ENCODE assay signal across 13 cellular contexts in the genomic region with DNA sequence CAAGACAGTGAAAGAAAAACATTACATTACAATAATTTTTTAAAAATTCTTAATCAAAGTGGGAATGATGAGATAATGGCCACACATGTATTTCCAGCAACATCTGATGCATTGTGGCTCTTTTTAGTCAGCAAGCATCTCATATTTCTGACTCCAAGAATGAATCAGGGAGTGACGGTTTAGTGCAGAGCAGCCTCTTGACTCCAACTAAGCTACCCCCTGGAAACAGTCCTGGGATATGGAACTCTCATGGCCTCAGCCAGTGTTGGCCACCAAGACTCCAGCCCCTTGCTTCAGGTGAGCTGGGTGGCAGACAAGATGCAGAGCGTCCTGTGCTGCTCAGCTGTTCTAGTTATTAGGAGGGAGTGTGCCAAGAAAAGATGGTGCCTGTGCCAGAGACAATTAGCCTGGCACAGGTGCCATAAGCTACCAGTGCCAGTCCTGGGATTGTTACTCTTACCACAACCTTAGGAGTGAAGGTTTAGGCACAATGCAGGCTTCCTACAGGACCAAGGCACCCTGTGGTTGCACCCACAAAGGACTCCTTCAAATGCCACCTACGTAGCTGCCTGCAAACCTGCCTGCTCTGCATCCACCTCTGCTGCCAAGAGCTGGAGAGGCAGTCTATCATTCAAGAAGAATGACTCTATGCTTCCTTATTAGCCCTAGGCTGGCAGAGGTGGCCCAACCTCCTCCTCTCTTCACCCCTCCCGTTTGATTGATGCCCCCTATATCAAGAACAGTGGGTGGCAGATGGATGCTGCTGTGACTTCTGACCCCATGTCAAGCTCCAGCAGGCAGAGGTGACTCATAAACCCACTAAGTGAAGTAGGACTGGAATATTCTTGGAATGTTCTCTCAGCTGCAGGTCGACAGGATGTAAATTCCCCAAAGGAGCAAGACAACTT. TPM values are rescaled to one million over a fixed set of nuclear protein-coding genes. Genes with fewer than 3 reads are reported as not detected.
DNase-seq lines count a peak whose midpoint lies in the region; ATAC-seq, FAIRE-seq and TF ChIP-seq lines count a peak whose summit lies in the region.
"Had no signal": no experiment of that assay in that cellular context is flagged by ENCODE, and none has a peak within 500 bp of the region (broad histone marks: within the 10 kb centered on the region; RNA-seq: fewer than 3 reads in every experiment).

No MANE protein-coding gene starts in this region.

- no peak for TF ChIP-seq POLR2A in erythroblast (IDR thresholded peaks at IDR 0.05; ENCODE audit: low read length)

- no peak overlapping the region for H3K4me3 ChIP-seq in fibroblast of mammary gland (ENCODE audit: control insufficient read depth, low read depth, low read length)
- H3K4me3 ChIP-seq: testis had no signal

- no peak for TF ChIP-seq CTCF in fibroblast of mammary gland (conservative IDR thresholded peaks at IDR 0.05; ENCODE audit: control insufficient read depth, insufficient read depth, low read depth, low read length)

- intact Hi-C loops in Right ventricle myocardium superior (cut with DNase I) (no loop called here), cardiac septum (cut with DNase I) (no loop called here)

- peak; percentile 19 for ATAC-seq in Right ventricle myocardium superior (ENCODE audit: poor library complexity)
- ATAC-seq in SK-N-SH treated with all-trans-retinoic acid at 6 μM for 48 hours, result peak; percentile 80
- no peak for ATAC-seq in GM21447 (IDR thresholded peaks at IDR 0.05; ENCODE audit: unreplicated experiment)

- FAIRE-seq in urothelium cell line (lab: Jason Lieb, UNC), result no peak

- no peak for DNase-seq in Right ventricle myocardium superior
- DNase-seq in cardiac septum (ENCODE audit: low spot score), result no peak
- DNase-seq in fibroblast of mammary gland (ENCODE audit: low read depth), result peak; percentile 88
- peak; percentile 79 for DNase-seq in urothelium cell line (ENCODE audit: low spot score)
- DNase-seq in activated CD4-positive, CD25-positive, alpha-beta regulatory T cell treated with anti-CD3 and anti-CD28 coated beads, Interleukin-2, amount 50 U/mL, for 72 hours, result no peak
- no peak for DNase-seq in erythroblast (lab: John Stamatoyannopoulos, UW)
- DNase-seq: activated CD4-positive, alpha-beta memory T cell treated with anti-CD3 and anti-CD28 coated beads for 36 hours; DND-41; midbrain; testis had no signal

TF ChIP-seq in SK-N-SH treated with all-trans-retinoic acid at 6 μM for 48 hours, 23 proteins besides CTCF, POLR2A, EP300 and RAD21:
- TF ChIP-seq, protein P1, sequence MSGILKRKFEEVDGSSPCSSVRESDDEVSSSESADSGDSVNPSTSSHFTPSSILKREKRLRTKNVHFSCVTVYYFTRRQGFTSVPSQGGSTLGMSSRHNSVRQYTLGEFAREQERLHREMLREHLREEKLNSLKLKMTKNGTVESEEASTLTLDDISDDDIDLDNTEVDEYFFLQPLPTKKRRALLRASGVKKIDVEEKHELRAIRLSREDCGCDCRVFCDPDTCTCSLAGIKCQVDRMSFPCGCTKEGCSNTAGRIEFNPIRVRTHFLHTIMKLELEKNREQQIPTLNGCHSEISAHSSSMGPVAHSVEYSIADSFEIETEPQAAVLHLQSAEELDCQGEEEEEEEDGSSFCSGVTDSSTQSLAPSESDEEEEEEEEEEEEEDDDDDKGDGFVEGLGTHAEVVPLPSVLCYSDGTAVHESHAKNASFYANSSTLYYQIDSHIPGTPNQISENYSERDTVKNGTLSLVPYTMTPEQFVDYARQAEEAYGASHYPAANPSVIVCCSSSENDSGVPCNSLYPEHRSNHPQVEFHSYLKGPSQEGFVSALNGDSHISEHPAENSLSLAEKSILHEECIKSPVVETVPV (CRISPR knock-in tag; IDR thresholded peaks at IDR 0.05), result no peak
- TF ChIP-seq OSR1 (CRISPR knock-in tag; IDR thresholded peaks at IDR 0.05) (no peak), TOX (CRISPR knock-in tag; IDR thresholded peaks at IDR 0.05; ENCODE audit: borderline replicate concordance) (no peak), ZFP30 (CRISPR knock-in tag; IDR thresholded peaks at IDR 0.05) (no peak), SNAI2 (CRISPR knock-in tag; IDR thresholded peaks at IDR 0.05) (no peak), CSDC2 (CRISPR knock-in tag; IDR thresholded peaks at IDR 0.05) (no peak), GLIS3 (CRISPR knock-in tag; IDR thresholded peaks at IDR 0.05) (no peak), ZC3H10 (CRISPR knock-in tag; IDR thresholded peaks at IDR 0.05) (no peak), TCF4 (CRISPR knock-in tag; IDR thresholded peaks at IDR 0.05; ENCODE audit: borderline replicate concordance) (no peak), ZFP3 (CRISPR knock-in tag; IDR thresholded peaks at IDR 0.05) (no peak), ZNF8 (CRISPR knock-in tag; IDR thresholded peaks at IDR 0.05) (no peak), ZNF565 (CRISPR knock-in tag; conservative IDR thresholded peaks at IDR 0.05; ENCODE audit: low read depth) (no peak), PPARA (CRISPR knock-in tag; IDR thresholded peaks at IDR 0.05; ENCODE audit: borderline replicate concordance) (no peak), ESRRG (CRISPR knock-in tag; IDR thresholded peaks at IDR 0.05) (no peak), ZNF70 (CRISPR knock-in tag; IDR thresholded peaks at IDR 0.05) (no peak)
- TF ChIP-seq, protein P2, sequence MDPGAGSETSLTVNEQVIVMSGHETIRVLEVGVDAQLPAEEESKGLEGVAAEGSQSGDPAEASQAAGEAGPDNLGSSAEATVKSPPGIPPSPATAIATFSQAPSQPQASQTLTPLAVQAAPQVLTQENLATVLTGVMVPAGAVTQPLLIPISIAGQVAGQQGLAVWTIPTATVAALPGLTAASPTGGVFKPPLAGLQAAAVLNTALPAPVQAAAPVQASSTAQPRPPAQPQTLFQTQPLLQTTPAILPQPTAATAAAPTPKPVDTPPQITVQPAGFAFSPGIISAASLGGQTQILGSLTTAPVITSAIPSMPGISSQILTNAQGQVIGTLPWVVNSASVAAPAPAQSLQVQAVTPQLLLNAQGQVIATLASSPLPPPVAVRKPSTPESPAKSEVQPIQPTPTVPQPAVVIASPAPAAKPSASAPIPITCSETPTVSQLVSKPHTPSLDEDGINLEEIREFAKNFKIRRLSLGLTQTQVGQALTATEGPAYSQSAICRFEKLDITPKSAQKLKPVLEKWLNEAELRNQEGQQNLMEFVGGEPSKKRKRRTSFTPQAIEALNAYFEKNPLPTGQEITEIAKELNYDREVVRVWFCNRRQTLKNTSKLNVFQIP (CRISPR knock-in tag; IDR thresholded peaks at IDR 0.05; ENCODE audit: borderline replicate concordance, low read depth), result no peak
- TF ChIP-seq, protein P3, sequence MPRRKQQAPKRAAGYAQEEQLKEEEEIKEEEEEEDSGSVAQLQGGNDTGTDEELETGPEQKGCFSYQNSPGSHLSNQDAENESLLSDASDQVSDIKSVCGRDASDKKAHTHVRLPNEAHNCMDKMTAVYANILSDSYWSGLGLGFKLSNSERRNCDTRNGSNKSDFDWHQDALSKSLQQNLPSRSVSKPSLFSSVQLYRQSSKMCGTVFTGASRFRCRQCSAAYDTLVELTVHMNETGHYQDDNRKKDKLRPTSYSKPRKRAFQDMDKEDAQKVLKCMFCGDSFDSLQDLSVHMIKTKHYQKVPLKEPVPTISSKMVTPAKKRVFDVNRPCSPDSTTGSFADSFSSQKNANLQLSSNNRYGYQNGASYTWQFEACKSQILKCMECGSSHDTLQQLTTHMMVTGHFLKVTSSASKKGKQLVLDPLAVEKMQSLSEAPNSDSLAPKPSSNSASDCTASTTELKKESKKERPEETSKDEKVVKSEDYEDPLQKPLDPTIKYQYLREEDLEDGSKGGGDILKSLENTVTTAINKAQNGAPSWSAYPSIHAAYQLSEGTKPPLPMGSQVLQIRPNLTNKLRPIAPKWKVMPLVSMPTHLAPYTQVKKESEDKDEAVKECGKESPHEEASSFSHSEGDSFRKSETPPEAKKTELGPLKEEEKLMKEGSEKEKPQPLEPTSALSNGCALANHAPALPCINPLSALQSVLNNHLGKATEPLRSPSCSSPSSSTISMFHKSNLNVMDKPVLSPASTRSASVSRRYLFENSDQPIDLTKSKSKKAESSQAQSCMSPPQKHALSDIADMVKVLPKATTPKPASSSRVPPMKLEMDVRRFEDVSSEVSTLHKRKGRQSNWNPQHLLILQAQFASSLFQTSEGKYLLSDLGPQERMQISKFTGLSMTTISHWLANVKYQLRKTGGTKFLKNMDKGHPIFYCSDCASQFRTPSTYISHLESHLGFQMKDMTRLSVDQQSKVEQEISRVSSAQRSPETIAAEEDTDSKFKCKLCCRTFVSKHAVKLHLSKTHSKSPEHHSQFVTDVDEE (CRISPR knock-in tag; IDR thresholded peaks at IDR 0.05), result no peak
- TF ChIP-seq, protein P4, sequence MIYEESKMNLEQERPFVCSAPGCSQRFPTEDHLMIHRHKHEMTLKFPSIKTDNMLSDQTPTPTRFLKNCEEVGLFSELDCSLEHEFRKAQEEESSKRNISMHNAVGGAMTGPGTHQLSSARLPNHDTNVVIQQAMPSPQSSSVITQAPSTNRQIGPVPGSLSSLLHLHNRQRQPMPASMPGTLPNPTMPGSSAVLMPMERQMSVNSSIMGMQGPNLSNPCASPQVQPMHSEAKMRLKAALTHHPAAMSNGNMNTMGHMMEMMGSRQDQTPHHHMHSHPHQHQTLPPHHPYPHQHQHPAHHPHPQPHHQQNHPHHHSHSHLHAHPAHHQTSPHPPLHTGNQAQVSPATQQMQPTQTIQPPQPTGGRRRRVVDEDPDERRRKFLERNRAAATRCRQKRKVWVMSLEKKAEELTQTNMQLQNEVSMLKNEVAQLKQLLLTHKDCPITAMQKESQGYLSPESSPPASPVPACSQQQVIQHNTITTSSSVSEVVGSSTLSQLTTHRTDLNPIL (CRISPR knock-in tag; IDR thresholded peaks at IDR 0.05; ENCODE audit: low read depth), result no peak
- TF ChIP-seq, protein P5, sequence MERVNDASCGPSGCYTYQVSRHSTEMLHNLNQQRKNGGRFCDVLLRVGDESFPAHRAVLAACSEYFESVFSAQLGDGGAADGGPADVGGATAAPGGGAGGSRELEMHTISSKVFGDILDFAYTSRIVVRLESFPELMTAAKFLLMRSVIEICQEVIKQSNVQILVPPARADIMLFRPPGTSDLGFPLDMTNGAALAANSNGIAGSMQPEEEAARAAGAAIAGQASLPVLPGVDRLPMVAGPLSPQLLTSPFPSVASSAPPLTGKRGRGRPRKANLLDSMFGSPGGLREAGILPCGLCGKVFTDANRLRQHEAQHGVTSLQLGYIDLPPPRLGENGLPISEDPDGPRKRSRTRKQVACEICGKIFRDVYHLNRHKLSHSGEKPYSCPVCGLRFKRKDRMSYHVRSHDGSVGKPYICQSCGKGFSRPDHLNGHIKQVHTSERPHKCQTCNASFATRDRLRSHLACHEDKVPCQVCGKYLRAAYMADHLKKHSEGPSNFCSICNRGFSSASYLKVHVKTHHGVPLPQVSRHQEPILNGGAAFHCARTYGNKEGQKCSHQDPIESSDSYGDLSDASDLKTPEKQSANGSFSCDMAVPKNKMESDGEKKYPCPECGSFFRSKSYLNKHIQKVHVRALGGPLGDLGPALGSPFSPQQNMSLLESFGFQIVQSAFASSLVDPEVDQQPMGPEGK (CRISPR knock-in tag; IDR thresholded peaks at IDR 0.05; ENCODE audit: borderline replicate concordance), result no peak

RNA-seq across cellular contexts. Expression of a gene that starts 6.0 kb away (rescaled TPM):
- total RNA-seq in Right ventricle myocardium superior, result 1.3 TPM
- total RNA-seq in cardiac septum, result 1.3 TPM
- total RNA-seq: activated CD4-positive, alpha-beta memory T cell treated with anti-CD3 and anti-CD28 coated beads for 36 hours; T-helper 1 cell treated with Interleukin-12 subunit alpha and Interleukin-12 subunit beta and Interleukin-4 antibody, amounts not matched to agents 30 ng/mL and 1 ng/mL, for 36 hours had no signal

Comparison
In these comparisons a context has a peak if more than half of its experiments do, and no peak if none do; other contexts are left out.
1. DNase-seq: peak in fibroblast of mammary gland (single experiment) and urothelium cell line (single experiment); none in Right ventricle myocardium superior (single experiment), cardiac septum (single experiment), activated CD4-positive, CD25-positive, alpha-beta regulatory T cell treated with anti-CD3 and anti-CD28 coated beads, Interleukin-2, amount 50 U/mL, for 72 hours (single experiment) and erythroblast (0 of 2).